ENCODE assay signal across 27 cellular contexts in the genomic region with DNA sequence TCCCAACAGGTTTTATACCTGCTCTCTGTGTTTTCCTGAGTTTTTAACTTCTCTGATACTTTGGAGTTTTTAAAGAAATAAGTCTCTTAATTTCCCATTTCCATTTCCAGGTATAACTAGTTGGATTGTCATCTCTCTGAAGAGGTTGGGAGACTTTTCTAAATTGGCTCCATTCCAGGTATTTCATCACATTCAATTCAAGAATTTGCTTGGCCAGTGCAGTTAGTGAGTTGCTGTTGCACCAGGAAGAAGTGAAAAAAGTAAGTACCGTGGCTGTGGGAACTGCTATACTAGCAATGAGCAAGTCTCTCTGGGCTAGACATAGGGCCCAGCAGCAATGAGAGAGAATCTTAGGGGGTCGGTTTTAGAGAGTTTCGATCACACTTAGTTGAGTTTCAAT.
"Had no signal": no experiment of that assay in that cellular context is flagged by ENCODE, and none has a peak within 500 bp of the region (broad histone marks: within the 10 kb centered on the region; RNA-seq: fewer than 3 reads in every experiment).

No MANE protein-coding gene starts in this region.

- DNase-seq: activated CD4-positive, alpha-beta memory T cell treated with anti-CD3 and anti-CD28 coated beads for 36 hours; activated CD4-positive, alpha-beta T cell treated with anti-CD3 and anti-CD28 coated beads, Interleukin-2, amount 10 ng/mL, durations not matched to agents 24 days and 14 days; activated CD4-positive, CD25-positive, alpha-beta regulatory T cell treated with anti-CD3 and anti-CD28 coated beads, Interleukin-2, amount 50 U/mL, for 72 hours; activated CD8-positive, alpha-beta memory T cell treated with anti-CD3 and anti-CD28 coated beads, Interleukin-2, amount 50 U/mL, for 4 hours; activated gamma-delta T cell; activated naive CD4-positive, alpha-beta T cell treated with anti-CD3 and anti-CD28 coated beads, Interleukin-2, amount 10 ng/mL, durations not matched to agents 7 days and 5 days; activated T-cell treated with anti-CD3 and anti-CD28 coated beads, Interleukin-2, amount 50 U/mL, for 1 hour; amniotic stem cell; brain microvascular endothelial cell; endodermal cell; heart right ventricle; kidney glomerular epithelial cell; lower lobe of right lung; mesenchymal stem cell; posterior cingulate gyrus; right cardiac atrium; spleen; stimulated activated naive CD4-positive, alpha-beta T cell treated with Interleukin-2 at 50 U/mL for 16 hours; T-helper 9 cell; transverse colon; WERI-Rb-1 had no signal

- ATAC-seq: foreskin keratinocyte, heart right ventricle, left lobe of liver, right cardiac atrium had no signal

- H3K4me3 ChIP-seq: esophagus muscularis mucosa, heart right ventricle, lower lobe of right lung, spleen, transverse colon had no signal

- H3K4me3 Mint-ChIP-seq: activated CD4-positive, alpha-beta memory T cell treated with anti-CD3 and anti-CD28 coated beads for 36 hours; activated CD4-positive, alpha-beta T cell treated with anti-CD3 and anti-CD28 coated beads, Interleukin-2, amount 10 ng/mL, durations not matched to agents 24 days and 14 days; activated naive CD4-positive, alpha-beta T cell treated with anti-CD3 and anti-CD28 coated beads, Interleukin-2, amount 10 ng/mL, durations not matched to agents 7 days and 5 days; central memory CD8-positive, alpha-beta T cell; dendritic cell treated with granulocyte-macrophage colony-stimulating factor and Interleukin-4, amounts not matched to agents 40 ng/mL and 50 ng/mL, for 4 days; endodermal cell; nephron had no signal

- H3K27me3 Mint-ChIP-seq: activated CD4-positive, alpha-beta memory T cell treated with anti-CD3 and anti-CD28 coated beads for 36 hours; activated CD4-positive, alpha-beta T cell treated with anti-CD3 and anti-CD28 coated beads, Interleukin-2, amount 10 ng/mL, durations not matched to agents 24 days and 14 days; activated naive CD4-positive, alpha-beta T cell treated with anti-CD3 and anti-CD28 coated beads, Interleukin-2, amount 10 ng/mL, durations not matched to agents 7 days and 5 days; central memory CD8-positive, alpha-beta T cell; dendritic cell treated with granulocyte-macrophage colony-stimulating factor and Interleukin-4, amounts not matched to agents 40 ng/mL and 50 ng/mL, for 4 days had no signal

- H3K4me1 Mint-ChIP-seq: activated CD4-positive, alpha-beta T cell treated with anti-CD3 and anti-CD28 coated beads, Interleukin-2, amount 10 ng/mL, durations not matched to agents 24 days and 14 days; activated naive CD4-positive, alpha-beta T cell treated with anti-CD3 and anti-CD28 coated beads, Interleukin-2, amount 10 ng/mL, durations not matched to agents 7 days and 5 days; central memory CD8-positive, alpha-beta T cell had no signal

- H3K36me3 Mint-ChIP-seq: activated CD4-positive, alpha-beta memory T cell treated with anti-CD3 and anti-CD28 coated beads for 36 hours; activated naive CD4-positive, alpha-beta T cell treated with anti-CD3 and anti-CD28 coated beads, Interleukin-2, amount 10 ng/mL, durations not matched to agents 7 days and 5 days had no signal

- H3K27ac Mint-ChIP-seq: activated CD4-positive, alpha-beta memory T cell treated with anti-CD3 and anti-CD28 coated beads for 36 hours; activated CD4-positive, alpha-beta T cell treated with anti-CD3 and anti-CD28 coated beads, Interleukin-2, amount 10 ng/mL, durations not matched to agents 24 days and 14 days; activated naive CD4-positive, alpha-beta T cell treated with anti-CD3 and anti-CD28 coated beads, Interleukin-2, amount 10 ng/mL, durations not matched to agents 7 days and 5 days; dendritic cell treated with granulocyte-macrophage colony-stimulating factor and Interleukin-4, amounts not matched to agents 40 ng/mL and 50 ng/mL, for 4 days; endodermal cell; nephron had no signal

- H3K9me3 Mint-ChIP-seq: activated CD4-positive, alpha-beta memory T cell treated with anti-CD3 and anti-CD28 coated beads for 36 hours; activated CD4-positive, alpha-beta T cell treated with anti-CD3 and anti-CD28 coated beads, Interleukin-2, amount 10 ng/mL, durations not matched to agents 24 days and 14 days; activated naive CD4-positive, alpha-beta T cell treated with anti-CD3 and anti-CD28 coated beads, Interleukin-2, amount 10 ng/mL, durations not matched to agents 7 days and 5 days; central memory CD8-positive, alpha-beta T cell; dendritic cell treated with granulocyte-macrophage colony-stimulating factor and Interleukin-4, amounts not matched to agents 40 ng/mL and 50 ng/mL, for 4 days; endodermal cell; nephron had no signal

- H3K27ac ChIP-seq: brain microvascular endothelial cell, esophagus muscularis mucosa, foreskin keratinocyte, heart right ventricle, lower lobe of right lung, spleen, transverse colon, WERI-Rb-1 had no signal

- H3K4me1 ChIP-seq: esophagus muscularis mucosa, foreskin keratinocyte, heart right ventricle, lower lobe of right lung had no signal

- H3K27me3 ChIP-seq: brain microvascular endothelial cell, esophagus muscularis mucosa, foreskin keratinocyte, spleen, transverse colon had no signal

- H3K36me3 ChIP-seq: brain microvascular endothelial cell, esophagus muscularis mucosa, heart right ventricle, lower lobe of right lung, spleen, transverse colon, WERI-Rb-1 had no signal

- H3K9me3 ChIP-seq: esophagus muscularis mucosa, heart right ventricle, lower lobe of right lung, spleen, transverse colon had no signal
